In the genomic region with DNA sequence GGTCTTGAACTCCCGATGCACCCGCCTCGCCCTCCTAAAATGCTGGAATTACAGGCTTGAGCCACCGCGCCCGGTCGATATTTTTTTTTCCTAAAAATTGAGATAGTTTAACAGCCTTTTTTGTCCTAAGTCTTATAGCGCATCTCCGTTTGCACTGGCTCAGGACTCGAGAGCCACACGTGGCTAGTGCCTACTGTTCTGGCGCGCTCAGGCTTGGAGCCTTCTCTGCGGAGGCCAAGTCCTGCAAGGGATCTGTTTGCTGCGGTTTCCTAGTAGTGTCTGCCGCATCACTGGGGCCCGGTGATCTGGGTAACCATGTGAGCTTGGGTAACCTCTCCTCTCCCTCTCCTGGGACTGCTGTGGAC, we compare ENCODE assay signal across 8 cellular contexts. TPM values are rescaled to one million over a fixed set of nuclear protein-coding genes. Genes with fewer than 3 reads are reported as not detected.
DNase-seq lines count a peak whose midpoint lies in the region; TF ChIP-seq lines count a peak whose summit lies in the region.

No MANE protein-coding gene starts in this region.

- H2AFZ ChIP-seq in PC-9 (no peak overlapping the region), neuronal stem cell (ENCODE audit: low read length) (peak overlapping the region; percentile 81)

- H2BK120ac ChIP-seq in neuronal stem cell (ENCODE audit: low read depth, low read length), result no peak overlapping the region

- in situ Hi-C loops in HAP-1 (cut with MboI; ENCODE audit: low sequenced_read_pairs), result no loop called here

- intact Hi-C loops in PC-9 (cut with micrococcal nuclease; ENCODE audit: unreplicated experiment), result no loop called here
- intact Hi-C loops in posterior vena cava (cut with DNase I), result loop anchor here in 1 of 2 donors (10.0 kb wide), 1 partner anchor 145 kb away; no protein-coding TSS in a partner anchor

- CTCF ChIA-PET in PC-9 (lab: Charles Lee), result interaction anchor here (0.6 kb wide), 1 partner anchor 12 kb away, joined by 3 read pairs; no protein-coding TSS in a partner anchor

- H3K9me3 ChIP-seq in PC-9 (ENCODE audit: insufficient read depth, low read depth) (no peaks in the 10 kb centered on the region), neuronal stem cell (replicated peaks in 1 of 2; ENCODE audit: control insufficient read depth in 2 of 2, insufficient read depth in 1 of 2, low read depth in 1 of 2, low read length in 2 of 2) (no peaks in the 10 kb centered on the region), HAP-1 (no peaks in the 10 kb centered on the region)

- H3K18ac ChIP-seq in neuronal stem cell (ENCODE audit: low read length), result peak overlapping the region; percentile 46

- H3K4me2 ChIP-seq in PC-9, result peak overlapping the region; percentile 87
- H3K4me2 ChIP-seq in neuronal stem cell (ENCODE audit: insufficient read depth, low read length, poor library complexity, severe bottlenecking), result peak overlapping the region; percentile 75

- peaks cover 37% of the 10 kb centered on the region for H3K79me2 ChIP-seq in PC-9 (ENCODE audit: low read depth)

- DNase-seq in PC-9 (no peak), epithelial cell of esophagus (ENCODE audit: low read depth) (no peak), neuronal stem cell (ENCODE audit: low spot score) (peak; percentile 5), posterior vena cava (ENCODE audit: low spot score) (no peak), HAP-1 (ENCODE audit: low spot score in 2 of 2) (no peak)
- no peak for DNase-seq in activated CD4-positive, alpha-beta T cell treated with anti-CD3 and anti-CD28 coated beads, Interleukin-2, amount 50 U/mL, for 48 hours
- DNase-seq in stimulated activated CD4-positive, alpha-beta T cell treated with anti-CD3 and anti-CD28 coated beads, Interleukin-4, amount 100 ng/mL, for 1 hour, result no peak

- no peak overlapping the region for H2BK12ac ChIP-seq in neuronal stem cell (ENCODE audit: low read length)

- BruUV-seq in PC-9 (replicated peaks; lab: Mats Ljungman, UMichigan), result TSS peak; percentile 23

- H3K27ac ChIP-seq in PC-9 (no peak overlapping the region), neuronal stem cell (replicated peaks; ENCODE audit: low read length) (no peak overlapping the region)

- POLR2A ChIA-PET in PC-9 (lab: Charles Lee; ENCODE audit: unreplicated experiment), result interaction anchor here (0.9 to 1.1 kb wide), 4 partner anchors 40 to 72 kb away, joined by 3 to 12 read pairs (median 8); partner anchors contain the start of gene MIIP

- H3K27me3 ChIP-seq in PC-9 (ENCODE audit: insufficient read depth, low read depth), result no peaks in the 10 kb centered on the region
- H3K27me3 ChIP-seq in neuronal stem cell (ENCODE audit: control insufficient read depth in 3 of 3, insufficient read depth in 3 of 3, low read depth in 1 of 3, low read length in 3 of 3), result no peaks in the 10 kb centered on the region
- no peaks in the 10 kb centered on the region for H3K27me3 ChIP-seq in HAP-1 (ENCODE audit: low read depth)

- H3K36me3 ChIP-seq in PC-9 (ENCODE audit: low read depth) (no peaks in the 10 kb centered on the region), neuronal stem cell (replicated peaks in 1 of 2; ENCODE audit: control insufficient read depth in 2 of 2, insufficient read depth in 2 of 2, low read length in 2 of 2) (peaks cover 18 to 45% of the 10 kb centered on the region in 2 donors), HAP-1 (replicated peaks) (peaks cover 31% of the 10 kb centered on the region)

- TF ChIP-seq CTCF in PC-9 (conservative IDR thresholded peaks at IDR 0.05) (no peak), epithelial cell of esophagus (IDR thresholded peaks at IDR 0.05; ENCODE audit: insufficient read depth, low read depth, low read length, missing control alignments) (no peak)

- H3K14ac ChIP-seq in neuronal stem cell (ENCODE audit: low read length), result no peak overlapping the region

- H3K4me3 ChIP-seq in GM08714 (ENCODE audit: low read length), result peak overlapping the region; percentile 19; the same call in 1 of the 2 replicates
- peak overlapping the region; percentile 85 for H3K4me3 ChIP-seq in PC-9
- peak overlapping the region; percentile 84 for H3K4me3 ChIP-seq in epithelial cell of esophagus (ENCODE audit: low read length)
- peak overlapping the region; percentile 39 to 98 for H3K4me3 ChIP-seq in neuronal stem cell (ENCODE audit: low read length in 2 of 2)
- no peak overlapping the region; the same call in 1 of the 2 replicates for H3K4me3 ChIP-seq in HAP-1

- WGBS in neuronal stem cell (ENCODE audit: extremely low coverage in 2 of 2, insufficient read length in 2 of 2, insufficient replicate concordance in 1 of 2), 2 donors, result no CpG with 5 or more reads among the region's 17 CpGs

- peak overlapping the region; percentile 50 for H3K23ac ChIP-seq in neuronal stem cell (ENCODE audit: low read depth, low read length, poor library complexity)

- peaks cover 9% of the 10 kb centered on the region for H3K79me1 ChIP-seq in neuronal stem cell (ENCODE audit: low read depth, low read length)

- no peak overlapping the region for H2BK15ac ChIP-seq in neuronal stem cell (ENCODE audit: low read length)

- H3K4me1 ChIP-seq in PC-9 (replicated peaks; ENCODE audit: insufficient read depth) (peaks cover 29% of the 10 kb centered on the region), neuronal stem cell (ENCODE audit: control insufficient read depth in 2 of 2, insufficient read depth in 1 of 2, low read depth in 1 of 2, low read length in 2 of 2) (peaks cover 4 to 23% of the 10 kb centered on the region in 2 donors), HAP-1 (peaks cover 11% of the 10 kb centered on the region)

- no peaks in the 10 kb centered on the region for H3K9me2 ChIP-seq in PC-9 (ENCODE audit: insufficient read depth)

- peaks cover 24% of the 10 kb centered on the region; the same call in 1 of the 2 replicates for H3F3A ChIP-seq in PC-9 (ENCODE audit: insufficient read depth, low read depth)

- no peak overlapping the region for H4K91ac ChIP-seq in neuronal stem cell (ENCODE audit: low read depth, low read length, poor library complexity)

- peaks cover 4% of the 10 kb centered on the region; the same call in 1 of the 2 replicates for H4K20me1 ChIP-seq in PC-9 (ENCODE audit: insufficient read depth)

- H2AK5ac ChIP-seq in neuronal stem cell (ENCODE audit: low read depth, low read length), result no peak overlapping the region

- no peak overlapping the region for H2BK5ac ChIP-seq in neuronal stem cell (ENCODE audit: low read length)

- H3K9ac ChIP-seq in neuronal stem cell (ENCODE audit: low read depth, low read length, poor library complexity), result peak overlapping the region; percentile 32

- no peak overlapping the region for H4K8ac ChIP-seq in neuronal stem cell (ENCODE audit: low read depth, low read length)

- no peak overlapping the region for H3K4ac ChIP-seq in neuronal stem cell (ENCODE audit: low read length)

RNA-seq across cellular contexts. Expression of gene MFN2, which starts 0.8 kb away (rescaled TPM):
- 54.2 and 72.6 TPM in 2 replicates for total RNA-seq in PC-9 (2021)
- 35.1 TPM for polyA plus RNA-seq in neuronal stem cell (2013, experiment 1 of 2)
- 33.9 TPM for polyA plus RNA-seq in neuronal stem cell (2013, experiment 2 of 2)
- total RNA-seq in posterior vena cava, result 100 to 1,000 TPM in 1 of 2 donors, 10 to 100 TPM in 1; 94.8 to 102 TPM

RNA-seq across cellular contexts. Expression of gene MIIP, which starts 39.9 kb away (rescaled TPM):
- total RNA-seq in PC-9 (2021) (25.9 and 28.3 TPM in 2 replicates), posterior vena cava (10 to 100 TPM; 22.4 to 22.7 TPM)
- 57.1 TPM for polyA plus RNA-seq in neuronal stem cell (2013, experiment 1 of 2)
- 54.7 TPM for polyA plus RNA-seq in neuronal stem cell (2013, experiment 2 of 2)

RNA-seq across cellular contexts. Expression of gene PLOD1, which starts 44.9 kb away (rescaled TPM):
- 64.1 and 65.0 TPM in 2 replicates for total RNA-seq in PC-9 (2021)
- polyA plus RNA-seq in neuronal stem cell (2013, experiment 1 of 2), result 32.4 TPM
- polyA plus RNA-seq in neuronal stem cell (2013, experiment 2 of 2), result 31.9 TPM
- 10 to 100 TPM; 70.0 to 91.2 TPM for total RNA-seq in posterior vena cava

RNA-seq across cellular contexts. Expression of gene KIAA2013, which starts 53.2 kb away (rescaled TPM):
- total RNA-seq in PC-9 (2021) (38.7 and 44.2 TPM in 2 replicates), posterior vena cava (10 to 100 TPM; 34.0 to 39.6 TPM)
- 25.3 TPM for polyA plus RNA-seq in neuronal stem cell (2013, experiment 1 of 2)
- polyA plus RNA-seq in neuronal stem cell (2013, experiment 2 of 2), result 24.8 TPM
